In the genomic region with DNA sequence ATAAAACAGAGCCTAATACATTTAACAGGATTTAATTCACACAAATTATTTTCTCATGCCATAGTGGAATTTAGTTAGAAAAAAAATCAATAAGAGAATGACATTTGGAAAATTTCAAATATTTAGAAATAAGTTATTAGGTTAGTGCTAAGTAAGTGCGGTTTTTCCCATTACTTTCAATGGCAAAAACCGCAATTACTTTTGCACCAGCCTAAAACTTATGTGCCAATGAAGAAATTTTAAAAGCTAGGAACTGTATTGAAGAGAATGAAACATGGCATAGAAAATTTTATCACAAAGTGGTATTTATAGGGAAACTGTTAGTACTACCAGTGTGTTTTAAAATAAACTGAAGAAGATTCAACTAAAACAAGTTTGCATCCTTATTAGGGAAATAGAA, we compare ENCODE assay signal across 34 cellular contexts.
"Had no signal": no experiment of that assay in that cellular context is flagged by ENCODE, and none has a peak within 500 bp of the region (broad histone marks: within the 10 kb centered on the region; RNA-seq: fewer than 3 reads in every experiment).

No MANE protein-coding gene starts in this region.

- ATAC-seq: activated CD8-positive, alpha-beta T cell treated with anti-CD3 and anti-CD28 coated beads for 36 hours; activated naive CD4-positive, alpha-beta T cell treated with anti-CD3 and anti-CD28 coated beads, Interleukin-2, amount 50 U/mL, for 72 hours; activated T-cell treated with anti-CD3 and anti-CD28 coated beads, Interleukin-2, amount 50 U/mL, for 4 hours; activated T-cell treated with anti-CD3 and anti-CD28 coated beads, Interleukin-2, amount 50 U/mL, for 72 hours; activated T-helper 17 cell treated with anti-CD3 and anti-CD28 coated beads, Interleukin-2, amount 50 U/mL, for 72 hours; body of pancreas had no signal

- H3K36me3 ChIP-seq: adrenal gland, brain microvascular endothelial cell, breast epithelium had no signal

- H3K4me1 ChIP-seq: adrenal gland, breast epithelium had no signal

- H3K9me3 ChIP-seq: body of pancreas had no signal

- H3K4me3 ChIP-seq: adrenal gland, body of pancreas, breast epithelium had no signal

- FAIRE-seq: astrocyte, TTC549 had no signal

- H3K27me3 ChIP-seq: adrenal gland, body of pancreas, brain microvascular endothelial cell, breast epithelium had no signal

- H3K27ac ChIP-seq: adrenal gland, body of pancreas, brain microvascular endothelial cell, breast epithelium, VCaP had no signal

- DNase-seq: activated B cell treated with CpG ODN at 0.5 μM for 24 hours; activated CD4-positive, alpha-beta memory T cell treated with anti-CD3 and anti-CD28 coated beads for 36 hours; activated CD4-positive, alpha-beta T cell treated with anti-CD3 and anti-CD28 coated beads for 4 hours; activated CD4-positive, alpha-beta T cell treated with anti-CD3 and anti-CD28 coated beads, Interleukin-2, amount 10 ng/mL, durations not matched to agents 24 days and 14 days; activated CD4-positive, alpha-beta T cell treated with anti-CD3 and anti-CD28 coated beads, Interleukin-2, amount 50 U/mL, for 1 hour; activated CD4-positive, alpha-beta T cell treated with anti-CD3 and anti-CD28 coated beads, Interleukin-2, amount 50 U/mL, for 4 hours; activated CD4-positive, CD25-positive, alpha-beta regulatory T cell treated with anti-CD3 and anti-CD28 coated beads, Interleukin-2, amount 50 U/mL, for 72 hours; activated CD8-positive, alpha-beta memory T cell treated with anti-CD3 and anti-CD28 coated beads, Interleukin-2, amount 50 U/mL, for 4 hours; activated CD8-positive, alpha-beta T cell treated with anti-CD3 and anti-CD28 coated beads for 36 hours; activated effector memory CD4-positive, alpha-beta T cell treated with anti-CD3 and anti-CD28 coated beads, Interleukin-2, amount 50 U/mL, for 16 hours; activated gamma-delta T cell treated with Interleukin-2 at 50 U/mL for 16 hours; activated naive CD4-positive, alpha-beta T cell; activated naive CD4-positive, alpha-beta T cell treated with anti-CD3 and anti-CD28 coated beads for 36 hours; activated naive CD4-positive, alpha-beta T cell treated with anti-CD3 and anti-CD28 coated beads, Interleukin-2, amount 50 U/mL, for 16 hours; activated naive CD8-positive, alpha-beta T cell treated with anti-CD3 and anti-CD28 coated beads for 36 hours; activated T-cell treated with anti-CD3 and anti-CD28 coated beads for 4 hours; activated T-cell treated with anti-CD3 and anti-CD28 coated beads, Interleukin-2, amount 50 U/mL, for 1 hour; activated T-cell treated with anti-CD3 and anti-CD28 coated beads, Interleukin-2, amount 50 U/mL, for 4 hours; activated T-cell treated with anti-CD3 and anti-CD28 coated beads, Interleukin-2, amount 50 U/mL, for 72 hours; adrenal gland; amniotic stem cell; aorta; body of pancreas; brain microvascular endothelial cell; central memory CD4-positive, alpha-beta T cell; T-helper 1 cell; T-helper 2 cell; T-helper 9 cell had no signal
